In genomic region chr15:38102972-38103371, GRCh38 we compare ENCODE assay signal across 28 cellular contexts.
A peak's percentile ranks its signal among the peaks of the same experiment; 100 is the strongest.
DNase-seq lines count a peak whose midpoint lies in the region; ATAC-seq and TF ChIP-seq lines count a peak whose summit lies in the region.
"Had no signal": no experiment of that assay in that cellular context is flagged by ENCODE, and none has a peak within 500 bp of the region (broad histone marks: within the 10 kb centered on the region; RNA-seq: fewer than 3 reads in every experiment).

No MANE protein-coding gene starts in this region.

- peaks cover 1% of the 10 kb centered on the region for H3K9me3 Mint-ChIP-seq in activated T-helper 17 cell treated with anti-CD3 and anti-CD28 coated beads, Interleukin-2, amount 50 U/mL, for 72 hours
- peaks cover 2% of the 10 kb centered on the region for H3K9me3 Mint-ChIP-seq in stimulated activated effector memory CD8-positive, alpha-beta T cell treated with anti-CD3 and anti-CD28 coated beads, Interleukin-12 subunit alpha, Interleukin-12 subunit beta, amount 100 ng/mL, for 72 hours
- peaks cover 3% of the 10 kb centered on the region for H3K9me3 Mint-ChIP-seq in HFFc6

- peak; percentile 70 for ATAC-seq in activated T-helper 17 cell treated with anti-CD3 and anti-CD28 coated beads, Interleukin-2, amount 50 U/mL, for 72 hours (replicated peaks)
- peak; percentile 81 for ATAC-seq in stimulated activated effector memory CD8-positive, alpha-beta T cell treated with anti-CD3 and anti-CD28 coated beads, Interleukin-12 subunit alpha, Interleukin-12 subunit beta, amount 100 ng/mL, for 72 hours
- ATAC-seq in GM18907 (IDR thresholded peaks at IDR 0.05; ENCODE audit: unreplicated experiment): no peak
- ATAC-seq: A549; CD8-positive, alpha-beta T cell had no signal

- no peaks in the 10 kb centered on the region for H3K36me3 Mint-ChIP-seq in activated T-helper 17 cell treated with anti-CD3 and anti-CD28 coated beads, Interleukin-2, amount 50 U/mL, for 72 hours (ENCODE audit: low read depth)
- H3K36me3 Mint-ChIP-seq in stimulated activated effector memory CD8-positive, alpha-beta T cell treated with anti-CD3 and anti-CD28 coated beads, Interleukin-12 subunit alpha, Interleukin-12 subunit beta, amount 100 ng/mL, for 72 hours: no peaks in the 10 kb centered on the region
- peaks cover 2% of the 10 kb centered on the region for H3K36me3 Mint-ChIP-seq in HFFc6 (ENCODE audit: low read depth)
- H3K36me3 Mint-ChIP-seq: CD14-positive monocyte; CD4-positive, alpha-beta memory T cell; CD4-positive, CD25-positive, alpha-beta regulatory T cell; CD8-positive, alpha-beta memory T cell; CD8-positive, alpha-beta T cell had no signal

- H3K4me1 Mint-ChIP-seq in activated T-helper 17 cell treated with anti-CD3 and anti-CD28 coated beads, Interleukin-2, amount 50 U/mL, for 72 hours: no peaks in the 10 kb centered on the region
- H3K4me1 Mint-ChIP-seq in stimulated activated effector memory CD8-positive, alpha-beta T cell treated with anti-CD3 and anti-CD28 coated beads, Interleukin-12 subunit alpha, Interleukin-12 subunit beta, amount 100 ng/mL, for 72 hours: no peaks in the 10 kb centered on the region
- H3K4me1 Mint-ChIP-seq in HFFc6 (ENCODE audit: low read depth): no peaks in the 10 kb centered on the region
- H3K4me1 Mint-ChIP-seq: B cell; CD14-positive monocyte; CD4-positive, alpha-beta memory T cell; CD8-positive, alpha-beta memory T cell had no signal

- H3K4me3 Mint-ChIP-seq in activated T-helper 17 cell treated with anti-CD3 and anti-CD28 coated beads, Interleukin-2, amount 50 U/mL, for 72 hours: no peak overlapping the region
- H3K4me3 Mint-ChIP-seq in stimulated activated effector memory CD8-positive, alpha-beta T cell treated with anti-CD3 and anti-CD28 coated beads, Interleukin-12 subunit alpha, Interleukin-12 subunit beta, amount 100 ng/mL, for 72 hours: no peak overlapping the region
- no peak overlapping the region for H3K4me3 Mint-ChIP-seq in HFFc6
- H3K4me3 Mint-ChIP-seq: B cell; CD14-positive monocyte; CD4-positive, alpha-beta memory T cell; CD4-positive, alpha-beta T cell; CD4-positive, CD25-positive, alpha-beta regulatory T cell; CD8-positive, alpha-beta memory T cell; CD8-positive, alpha-beta T cell had no signal

- DNase-seq in ELR (ENCODE audit: low read depth) (peak; percentile 8), C1 segment of cervical spinal cord (lab: John Stamatoyannopoulos, UW) (no peak), HFFc6 (no peak)
- DNase-seq in stimulated activated effector memory CD8-positive, alpha-beta T cell treated with anti-CD3 and anti-CD28 coated beads, Interleukin-12 subunit alpha, Interleukin-12 subunit beta, amount 100 ng/mL, for 72 hours (ENCODE audit: low spot score in 2 of 2): no peak
- DNase-seq: 8988T; ACHN; AML-193; BE2C; Caco-2; Calu3; CD4-positive, alpha-beta memory T cell; CD4-positive, alpha-beta T cell; CD4-positive, CD25-positive, alpha-beta regulatory T cell; CD8-positive, alpha-beta memory T cell; CD8-positive, alpha-beta T cell; COR-L47; DMS 273 treated with DMSO at 0.1 percent for 48 hours; DMS153; DMS53; DMS79; DMS79 treated with DMSO at 0.1 percent for 48 hours; DND-41; EL had no signal

- H3K27ac Mint-ChIP-seq in activated T-helper 17 cell treated with anti-CD3 and anti-CD28 coated beads, Interleukin-2, amount 50 U/mL, for 72 hours: no peak overlapping the region
- H3K27ac Mint-ChIP-seq in stimulated activated effector memory CD8-positive, alpha-beta T cell treated with anti-CD3 and anti-CD28 coated beads, Interleukin-12 subunit alpha, Interleukin-12 subunit beta, amount 100 ng/mL, for 72 hours: no peak overlapping the region
- H3K27ac Mint-ChIP-seq in HFFc6: no peak overlapping the region
- H3K27ac Mint-ChIP-seq: B cell; CD14-positive monocyte; CD4-positive, alpha-beta memory T cell; CD4-positive, alpha-beta T cell; CD4-positive, CD25-positive, alpha-beta regulatory T cell; CD8-positive, alpha-beta T cell had no signal

- no peak for TF ChIP-seq CTCF in HFFc6 (IDR thresholded peaks at IDR 0.05)

- peaks cover 8% of the 10 kb centered on the region for H3K27me3 Mint-ChIP-seq in activated T-helper 17 cell treated with anti-CD3 and anti-CD28 coated beads, Interleukin-2, amount 50 U/mL, for 72 hours
- no peaks in the 10 kb centered on the region; the same call in 1 of the 2 replicates for H3K27me3 Mint-ChIP-seq in HFFc6 (ENCODE audit: insufficient read depth)
